In the genomic region with DNA sequence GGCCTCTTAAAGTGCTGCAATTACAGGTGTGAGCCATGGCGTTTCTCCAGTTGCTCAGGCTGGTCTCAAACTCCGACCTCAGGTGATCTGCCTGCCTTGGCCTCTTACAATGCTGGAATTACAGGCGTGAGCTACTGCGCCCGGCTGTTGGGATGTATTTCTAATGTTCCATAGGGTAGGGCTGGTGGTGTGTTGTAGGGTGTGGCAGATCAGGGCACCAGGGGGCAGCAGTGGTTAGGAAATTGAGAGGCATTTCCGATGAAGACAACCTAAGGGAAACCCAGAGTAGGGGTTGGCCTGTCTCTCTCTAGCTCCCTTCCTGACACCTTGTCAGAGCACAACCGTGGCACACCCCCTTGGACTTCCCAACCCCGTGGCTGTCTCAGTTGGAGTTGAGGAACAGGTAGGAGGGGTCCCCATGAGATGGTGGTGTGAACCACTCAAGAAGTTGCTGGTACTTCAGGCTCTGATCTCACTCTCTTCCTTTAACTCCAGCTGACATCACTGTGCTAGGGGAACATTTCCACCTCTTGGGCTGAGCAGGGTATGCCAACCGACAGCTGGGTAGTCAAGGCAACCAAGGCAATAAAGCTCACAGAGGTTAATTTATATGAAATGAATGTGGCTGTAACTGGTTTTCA, we compare ENCODE assay signal across 8 cellular contexts. TPM values are rescaled to one million over a fixed set of nuclear protein-coding genes. Genes with fewer than 3 reads are reported as not detected.
DNase-seq lines count a peak whose midpoint lies in the region; ATAC-seq and TF ChIP-seq lines count a peak whose summit lies in the region.

No MANE protein-coding gene starts in this region.

- POLR2A ChIA-PET in CD4-positive, alpha-beta T cell (lab: Charles Lee), result no interaction called here

- no peaks in the 10 kb centered on the region for H3K36me3 Mint-ChIP-seq in CD4-positive, alpha-beta T cell (ENCODE audit: low read depth)
- no peaks in the 10 kb centered on the region for H3K36me3 Mint-ChIP-seq in HFFc6 (ENCODE audit: low read depth)
- H3K36me3 Mint-ChIP-seq in memory B cell, result no peaks in the 10 kb centered on the region

- no peak overlapping the region for H3K27ac Mint-ChIP-seq in CD4-positive, alpha-beta T cell
- H3K27ac Mint-ChIP-seq in HFFc6 (no peak overlapping the region), memory B cell (peak overlapping the region; percentile 3)

- ATAC-seq in CD4-positive, alpha-beta T cell (ENCODE audit: poor library complexity), result peak; percentile 95
- ATAC-seq in memory B cell (ENCODE audit: low read depth), result peak; percentile 89
- ATAC-seq in HG03342 (IDR thresholded peaks at IDR 0.05; ENCODE audit: unreplicated experiment), result no peak

- no peaks in the 10 kb centered on the region for H3K9me3 ChIP-seq in CD4-positive, alpha-beta T cell (ENCODE audit: control insufficient read depth, low read length)

- no peak overlapping the region for H3K4me3 Mint-ChIP-seq in CD4-positive, alpha-beta T cell
- no peak overlapping the region for H3K4me3 Mint-ChIP-seq in HFFc6
- no peak overlapping the region for H3K4me3 Mint-ChIP-seq in memory B cell

- no peaks in the 10 kb centered on the region for H3K27me3 Mint-ChIP-seq in CD4-positive, alpha-beta T cell
- H3K27me3 Mint-ChIP-seq in HFFc6 (ENCODE audit: insufficient read depth), result peaks cover 20% of the 10 kb centered on the region
- H3K27me3 Mint-ChIP-seq in memory B cell, result peaks cover 2% of the 10 kb centered on the region

- H3K27ac ChIP-seq in CD4-positive, alpha-beta T cell (ENCODE audit: low read depth, low read length), result no peak overlapping the region
- H3K27ac ChIP-seq in dorsolateral prefrontal cortex, result no peak overlapping the region

- no peaks in the 10 kb centered on the region for H3K4me1 Mint-ChIP-seq in CD4-positive, alpha-beta T cell (ENCODE audit: low read depth)
- H3K4me1 Mint-ChIP-seq in HFFc6 (ENCODE audit: low read depth) (peaks cover 6% of the 10 kb centered on the region; the same call in 1 of the 2 replicates), memory B cell (peaks cover 11% of the 10 kb centered on the region)

- CTCF ChIA-PET in CD4-positive, alpha-beta T cell (lab: Charles Lee), result interaction anchor here (1.1 to 1.4 kb wide), 4 partner anchors 21 to 496 kb away, joined by 3 read pairs; no protein-coding TSS in a partner anchor

- peak; percentile 71 for TF ChIP-seq CTCF in CD4-positive, alpha-beta T cell (IDR thresholded peaks at IDR 0.05)
- TF ChIP-seq CTCF in HFFc6 (IDR thresholded peaks at IDR 0.05) (peak; percentile 85), dorsolateral prefrontal cortex (IDR thresholded peaks at IDR 0.05 in 54 of 56, conservative IDR thresholded peaks at IDR 0.05 in 2 of 56; ENCODE audit: low read depth in 1 of 56, partially characterized antibody in 56 of 56) (peak in 54 of 56 donors; percentile 42 to 75 (median 64))

- H3K9me3 Mint-ChIP-seq in CD4-positive, alpha-beta T cell, result no peaks in the 10 kb centered on the region
- H3K9me3 Mint-ChIP-seq in HFFc6 (no peaks in the 10 kb centered on the region), memory B cell (no peaks in the 10 kb centered on the region)

- H3K4me3 ChIP-seq in dorsolateral prefrontal cortex, result no peak overlapping the region

- peak; percentile 58 to 81 (median 73) for DNase-seq in CD4-positive, alpha-beta T cell
- DNase-seq in HFFc6, result peak; percentile 61
- DNase-seq in NCI-H524 treated with DMSO at 0.1 percent for 48 hours (lab: John Stamatoyannopoulos, UW), result peak; percentile 20
- DNase-seq in activated CD4-positive, alpha-beta T cell treated with anti-CD3 and anti-CD28 coated beads, Interleukin-2, amount 50 U/mL, for 24 hours (ENCODE audit: low read depth in 1 of 2, low spot score in 1 of 2), result peak; percentile 63 to 79
- peak in 9 of 10 donors; percentile 28 to 80 (median 66) for DNase-seq in dorsolateral prefrontal cortex
- DNase-seq in memory B cell (ENCODE audit: low spot score in 2 of 2), result peak; percentile 68 to 75
- DNase-seq in stimulated activated CD8-positive, alpha-beta memory T cell treated with anti-CD3 and anti-CD28 coated beads, Interleukin-2, amount 100 ng/mL, for 48 hours (ENCODE audit: low read depth in 2 of 2), result peak; percentile 68 to 74

- intact Hi-C loops in CD4-positive, alpha-beta T cell (cut with DNase I, micrococcal nuclease), result loop anchor here (1.0 to 10.0 kb wide), 8 partner anchors 104 to 1025 kb away; partner anchors contain the start of gene RFPL2 (in 1 of the 2)
- intact Hi-C loops in dorsolateral prefrontal cortex (cut with DNase I), result loop anchor here (5.0 to 10.0 kb wide), 5 partner anchors 108 to 1018 kb away; partner anchors contain the start of gene FBXO7 (in 1 of the 2)

- no peaks in the 10 kb centered on the region for H3K27me3 ChIP-seq in CD4-positive, alpha-beta T cell (ENCODE audit: control insufficient read depth, insufficient read depth, low read length)
- no peaks in the 10 kb centered on the region for H3K27me3 ChIP-seq in dorsolateral prefrontal cortex

RNA-seq across cellular contexts. Expression of gene YWHAH, which starts 32.9 kb away (rescaled TPM):
- total RNA-seq in CD4-positive, alpha-beta T cell, result 10 to 100 TPM; 24.4 to 26.1 TPM
- 100 to 1,000 TPM; 127 to 194 (median 184) TPM for total RNA-seq in HFFc6 (2021; fragmentation: NEBNext Ultra II Directional; extraction: Animal tissue kit (Norgen Biotek cat#: 25700))
- 1,000 to 10,000 TPM in 48 of 120 experiments, 100 to 1,000 TPM in 72; 191 to 1,478 (median 946) TPM for total RNA-seq in dorsolateral prefrontal cortex

Comparison
In these comparisons a context has a peak if more than half of its experiments do, and no peak if none do; other contexts are left out.
1. DNase-seq: peak in every context shown above with its lines; median percentile 73 in CD4-positive, alpha-beta T cell; 72 in memory B cell; 71 in activated CD4-positive, alpha-beta T cell treated with anti-CD3 and anti-CD28 coated beads, Interleukin-2, amount 50 U/mL, for 24 hours; 71 in stimulated activated CD8-positive, alpha-beta memory T cell treated with anti-CD3 and anti-CD28 coated beads, Interleukin-2, amount 100 ng/mL, for 48 hours; 66 in dorsolateral prefrontal cortex; 61 in HFFc6; 20 in NCI-H524 treated with DMSO at 0.1 percent for 48 hours.
2. RNA of gene YWHAH, which starts 32.9 kb away (total RNA-seq): 191 to 1,478 TPM in dorsolateral prefrontal cortex and 127 to 194 TPM in HFFc6; 24.4 to 26.1 TPM in CD4-positive, alpha-beta T cell; every median in the first group is over 4 times any median in the second.
3. Peak in every context shown above with its lines, with median percentiles within 50 percentile points of each other: CTCF ChIP-seq.